8 cellular contexts compared by ENCODE assay signal in genomic region chr2:218671654-218672566, GRCh38. TPM values are rescaled to one million over a fixed set of nuclear protein-coding genes. Genes with fewer than 3 reads are reported as not detected.
DNase-seq lines count a peak whose midpoint lies in the region; ATAC-seq and TF ChIP-seq lines count a peak whose summit lies in the region.

RNF25 (minus strand) TSS chr2:218672002; CDS start chr2:218671970, 32 bp downstream.
STK36 (plus strand) TSS chr2:218672086; CDS start chr2:218672830, 744 bp downstream.

- H3K27ac Mint-ChIP-seq in natural killer cell treated with Interleukin-12 subunit alpha and Interleukin-12 subunit beta and Interleukin-15 and Interleukin-18, amount 100 ng/mL, for 72 hours: peak within 1 kb of the TSS; percentile 95 to 99

- peak within 1 kb of the TSS; percentile 96 for H3K4me3 Mint-ChIP-seq in natural killer cell treated with Interleukin-12 subunit alpha and Interleukin-12 subunit beta and Interleukin-15 and Interleukin-18, amount 100 ng/mL, for 72 hours

- H3K27me3 Mint-ChIP-seq in natural killer cell treated with Interleukin-12 subunit alpha and Interleukin-12 subunit beta and Interleukin-15 and Interleukin-18, amount 100 ng/mL, for 72 hours: no peaks in the 10 kb centered on the region

- DNase-seq in EL (peak; percentile 92), GOT3 (lab: John Stamatoyannopoulos, UW) (peak; percentile 40), LNCaP clone FGC (ENCODE audit: low read depth) (peak; percentile 77), SHP77 (lab: John Stamatoyannopoulos, UW) (peak; percentile 88 to 94), fibroblast of pulmonary artery (ENCODE audit: low read depth) (peak; percentile 92)
- peak; percentile 74 for DNase-seq in activated T-helper 9 cell treated with anti-CD3 and anti-CD28 coated beads, Interleukin-2, amount 50 U/mL, for 16 hours (ENCODE audit: low read depth)
- peak; percentile 87 for DNase-seq in natural killer cell treated with Interleukin-12 subunit alpha and Interleukin-12 subunit beta and Interleukin-15 and Interleukin-18, amount 100 ng/mL, for 72 hours (ENCODE audit: low spot score)
- DNase-seq in stimulated activated naive CD8-positive, alpha-beta T cell treated with anti-CD3 and anti-CD28 coated beads, Interleukin-15, Interleukin-2, amounts not matched to agents 100 U/mL and 50 U/mL, for 24 hours: peak; percentile 86

- H3K9me3 Mint-ChIP-seq in natural killer cell treated with Interleukin-12 subunit alpha and Interleukin-12 subunit beta and Interleukin-15 and Interleukin-18, amount 100 ng/mL, for 72 hours: no peaks in the 10 kb centered on the region

- ATAC-seq in natural killer cell treated with Interleukin-12 subunit alpha and Interleukin-12 subunit beta and Interleukin-15 and Interleukin-18, amount 100 ng/mL, for 72 hours: peak; percentile 97
- peak; percentile 96 for ATAC-seq in stimulated activated naive CD8-positive, alpha-beta T cell treated with anti-CD3 and anti-CD28 coated beads, Interleukin-15, Interleukin-2, amounts not matched to agents 100 U/mL and 50 U/mL, for 24 hours

- H3K4me3 ChIP-seq in LNCaP clone FGC (ENCODE audit: low read depth, low read length): peak within 1 kb of the TSS; percentile 71
- H3K4me3 ChIP-seq in fibroblast of pulmonary artery (replicated peaks; ENCODE audit: low read depth, low read length): peak within 1 kb of the TSS; percentile 86

- no peak for TF ChIP-seq CTCF in LNCaP clone FGC (IDR thresholded peaks at IDR 0.05; ENCODE audit: control insufficient read depth, extremely low read depth, insufficient read depth)
- TF ChIP-seq CTCF in fibroblast of pulmonary artery (IDR thresholded peaks at IDR 0.05; ENCODE audit: low read length, missing control alignments): no peak

- H3K36me3 Mint-ChIP-seq in natural killer cell treated with Interleukin-12 subunit alpha and Interleukin-12 subunit beta and Interleukin-15 and Interleukin-18, amount 100 ng/mL, for 72 hours: no peaks in the 10 kb centered on the region

- H3K4me1 Mint-ChIP-seq in natural killer cell treated with Interleukin-12 subunit alpha and Interleukin-12 subunit beta and Interleukin-15 and Interleukin-18, amount 100 ng/mL, for 72 hours (ENCODE audit: low read depth in 2 of 2): peaks cover 18 to 19% of the 10 kb centered on the region in 2 donors

RNA-seq across cellular contexts. Expression of gene RNF25, which starts in this region (rescaled TPM):
- total RNA-seq in natural killer cell treated with Interleukin-12 subunit alpha and Interleukin-12 subunit beta and Interleukin-15 and Interleukin-18, amount 100 ng/mL, for 72 hours: 10 to 100 TPM; 22.3 to 30.3 TPM

RNA-seq across cellular contexts. Expression of gene STK36, which starts in this region (rescaled TPM):
- total RNA-seq in natural killer cell treated with Interleukin-12 subunit alpha and Interleukin-12 subunit beta and Interleukin-15 and Interleukin-18, amount 100 ng/mL, for 72 hours: 10 to 100 TPM; 13.5 to 37.4 TPM

Comparison
In these comparisons a context has a peak if more than half of its experiments do, and no peak if none do; other contexts are left out.
1. Peak in every context shown above with its lines: DNase-seq, ATAC-seq and H3K4me3 ChIP-seq.
2. DNase-seq: peak in every context shown above with its lines; median percentile 92 in EL; 92 in fibroblast of pulmonary artery; 91 in SHP77; 87 in natural killer cell treated with Interleukin-12 subunit alpha and Interleukin-12 subunit beta and Interleukin-15 and Interleukin-18, amount 100 ng/mL, for 72 hours; 86 in stimulated activated naive CD8-positive, alpha-beta T cell treated with anti-CD3 and anti-CD28 coated beads, Interleukin-15, Interleukin-2, amounts not matched to agents 100 U/mL and 50 U/mL, for 24 hours; 77 in LNCaP clone FGC; 74 in activated T-helper 9 cell treated with anti-CD3 and anti-CD28 coated beads, Interleukin-2, amount 50 U/mL, for 16 hours; 40 in GOT3.